ENCODE assay signal across 15 cellular contexts in the genomic region with DNA sequence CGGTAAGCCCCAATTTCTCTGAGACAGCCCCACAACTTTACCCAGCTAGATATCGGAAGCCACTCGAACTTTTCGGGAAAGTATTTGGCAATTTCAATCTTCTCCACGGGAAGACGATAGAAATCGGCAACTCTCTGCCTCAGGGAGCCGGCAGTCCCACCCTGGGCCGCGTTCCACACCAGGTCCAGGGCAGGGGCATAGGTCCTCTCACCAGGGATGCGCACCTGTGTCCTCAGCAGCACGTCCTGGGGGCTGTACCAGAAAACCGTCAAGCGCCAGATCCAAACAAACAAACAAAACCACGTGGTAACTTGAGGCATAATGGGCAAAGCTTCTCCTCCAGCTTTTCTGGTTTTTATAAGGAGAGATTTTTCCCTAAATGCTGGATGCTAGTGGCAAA.
DNase-seq lines count a peak whose midpoint lies in the region; ATAC-seq and TF ChIP-seq lines count a peak whose summit lies in the region.
"Had no signal": no experiment of that assay in that cellular context is flagged by ENCODE, and none has a peak within 500 bp of the region (broad histone marks: within the 10 kb centered on the region; RNA-seq: fewer than 3 reads in every experiment).

No MANE protein-coding gene starts in this region.

- intact Hi-C loops in IMR-90 (cut with micrococcal nuclease), result no loop called here
- intact Hi-C loops in ascending aorta (cut with DNase I), result loop anchor here (5.0 to 10.0 kb wide), 3 partner anchors 43 to 82 kb away; a partner anchor contains a TSS
- intact Hi-C loops in lower lobe of right lung (cut with DNase I), result no loop called here
- intact Hi-C loops in OCI-LY7 (cut with micrococcal nuclease; ENCODE audit: unreplicated experiment), result loop anchor here (10.0 kb wide), 2 partner anchors 149 to 349 kb away; a partner anchor contains a TSS
- intact Hi-C loops in lower leg skin (cut with DNase I; ENCODE audit: low total_unique reads), result no loop called here

- BruUV-seq in IMR-90 (replicated peaks; lab: Mats Ljungman, UMichigan), result no TSS peak
- no TSS peak for BruUV-seq in OCI-LY7 (replicated peaks; lab: Mats Ljungman, UMichigan)

- no peak overlapping the region for H2AFZ ChIP-seq in IMR-90 (replicated peaks; ENCODE audit: low read length, poor library complexity)
- no peak overlapping the region for H2AFZ ChIP-seq in OCI-LY7 (ENCODE audit: low read length)

- H3K9me2 ChIP-seq in OCI-LY7 (ENCODE audit: insufficient read depth, low read length), result no peaks in the 10 kb centered on the region

- H3K56ac ChIP-seq in IMR-90 (ENCODE audit: extremely low read depth, insufficient read depth, low read length), result no peak overlapping the region

- H3K4me1 ChIP-seq in IMR-90 (ENCODE audit: control insufficient read depth, insufficient read depth, low read length) (peaks cover 20% of the 10 kb centered on the region), ascending aorta (peaks cover 7 to 54% of the 10 kb centered on the region in 2 donors), lower lobe of right lung (peaks cover 19% of the 10 kb centered on the region), OCI-LY7 (ENCODE audit: insufficient read depth, low read length, poor library complexity, severe bottlenecking) (no peaks in the 10 kb centered on the region)

- H2BK20ac ChIP-seq in IMR-90 (ENCODE audit: low read depth, low read length), result peak overlapping the region; percentile 88

- no peak for TF ChIP-seq POLR2A in IMR-90 (IDR thresholded peaks at IDR 0.05; ENCODE audit: low read depth, low read length)
- no peak for TF ChIP-seq POLR2A in lower leg skin (IDR thresholded peaks at IDR 0.05)

- TF ChIP-seq RAD21 in IMR-90 (IDR thresholded peaks at IDR 0.05; ENCODE audit: low read length), result no peak

- H3K79me2 ChIP-seq in OCI-LY7 (ENCODE audit: insufficient read depth, low read depth, low read length), result no peaks in the 10 kb centered on the region

- no peak overlapping the region for H3K18ac ChIP-seq in IMR-90 (ENCODE audit: low read depth, low read length)

- H4K91ac ChIP-seq in IMR-90 (ENCODE audit: insufficient read depth, low read depth, low read length), result peak overlapping the region; percentile 91

- no peaks in the 10 kb centered on the region for H3K27me3 Mint-ChIP-seq in type B pancreatic cell

- WGBS in IMR-90 (ENCODE audit: extremely low coverage in 2 of 2, insufficient read length in 1 of 2), 2 experiments, result 95% methylated on average over 3 of the region's 15 CpGs; no CpG with 5 or more reads in 1 of the 2 experiments
- WGBS in lower leg skin, 2 donors, result 93 to 94% methylated on average over 15 of the region's 15 CpGs

- H3K27ac ChIP-seq in IMR-90 (ENCODE audit: insufficient read depth, low read length), result no peak overlapping the region
- peak overlapping the region; percentile 64 to 82 for H3K27ac ChIP-seq in ascending aorta
- peak overlapping the region; percentile 78 for H3K27ac ChIP-seq in lower lobe of right lung
- no peak overlapping the region for H3K27ac ChIP-seq in OCI-LY7 (ENCODE audit: low read depth, low read length, poor library complexity, severe bottlenecking)

- H3K9me3 Mint-ChIP-seq in type B pancreatic cell, result no peaks in the 10 kb centered on the region

- H3K9me1 ChIP-seq in IMR-90 (ENCODE audit: insufficient read depth, low read length), result peaks cover 18% of the 10 kb centered on the region

- H3K79me1 ChIP-seq in IMR-90 (ENCODE audit: low read depth in 1 of 2, low read length in 2 of 2), result peaks cover 0 to 4% of the 10 kb centered on the region in 2 experiments; a peak in 1 of 4 replicates

- H3K4me3 ChIP-seq in IMR-90 (ENCODE audit: insufficient read depth, low read depth, low read length), result no peak overlapping the region
- no peak overlapping the region for H3K4me3 ChIP-seq in ascending aorta
- no peak overlapping the region for H3K4me3 ChIP-seq in lower lobe of right lung
- no peak overlapping the region for H3K4me3 ChIP-seq in OCI-LY7 (ENCODE audit: low read depth, low read length, poor library complexity, severe bottlenecking)
- no peak overlapping the region for H3K4me3 ChIP-seq in lower leg skin (ENCODE audit: low read depth, poor library complexity, severe bottlenecking)

- CTCF ChIA-PET in IMR-90 (lab: Yijun Ruan, JAX) (interaction anchor here (0.6 kb wide), 1 partner anchor 39 kb away, joined by 3 read pairs; no protein-coding TSS in a partner anchor), OCI-LY7 (lab: Charles Lee; ENCODE audit: unreplicated experiment) (no interaction called here)

- H3K9me3 ChIP-seq in IMR-90 (ENCODE audit: control insufficient read depth, insufficient read depth, low read length) (no peaks in the 10 kb centered on the region), ascending aorta (no peaks in the 10 kb centered on the region), lower lobe of right lung (no peaks in the 10 kb centered on the region), OCI-LY7 (ENCODE audit: low read length) (no peaks in the 10 kb centered on the region)

- no peak overlapping the region for H3K4me3 Mint-ChIP-seq in type B pancreatic cell

- H3K4me1 Mint-ChIP-seq in type B pancreatic cell (ENCODE audit: unreplicated experiment), result peaks cover 16% of the 10 kb centered on the region

- TF ChIP-seq CTCF in IMR-90 (conservative IDR thresholded peaks at IDR 0.05; ENCODE audit: low read depth, low read length), result no peak
- TF ChIP-seq CTCF in ascending aorta (IDR thresholded peaks at IDR 0.05), result no peak
- TF ChIP-seq CTCF in lower lobe of right lung (IDR thresholded peaks at IDR 0.05), result no peak
- TF ChIP-seq CTCF in type B pancreatic cell (conservative IDR thresholded peaks at IDR 0.05), result no peak
- no peak for TF ChIP-seq CTCF in OCI-LY7 (conservative IDR thresholded peaks at IDR 0.05; ENCODE audit: low read length)
- TF ChIP-seq CTCF in lower leg skin (IDR thresholded peaks at IDR 0.05), result no peak

- no peak overlapping the region for H3K4me2 ChIP-seq in IMR-90 (ENCODE audit: low read depth, low read length)
- no peak overlapping the region for H3K4me2 ChIP-seq in OCI-LY7 (ENCODE audit: low read length)

- H3K23ac ChIP-seq in IMR-90 (ENCODE audit: low read depth, low read length), result no peak overlapping the region

- no peak overlapping the region for H3K14ac ChIP-seq in IMR-90 (replicated peaks; ENCODE audit: low read depth, low read length)

- no peak overlapping the region; a peak in 1 of 4 replicates for H4K8ac ChIP-seq in IMR-90 (ENCODE audit: low read depth in 2 of 2, low read length in 2 of 2)

- DNase-seq in IMR-90, result no peak
- no peak for DNase-seq in ascending aorta (ENCODE audit: low spot score in 2 of 2)
- no peak for DNase-seq in lower lobe of right lung
- DNase-seq in type B pancreatic cell (ENCODE audit: extremely low spot score, unreplicated experiment), result no peak
- no peak for DNase-seq in KBM-7
- DNase-seq in OCI-LY7 (ENCODE audit: low spot score), result no peak
- no peak for DNase-seq in lower leg skin (ENCODE audit: low spot score in 2 of 2)
- no peak for DNase-seq in C1 segment of cervical spinal cord (lab: John Stamatoyannopoulos, UW)
- DNase-seq: DMS153, EL, HCEC 1CT, NCI-H1436 treated with DMSO at 0.1 percent for 48 hours, NCI-H2081, NCI-H524, RPMI8226 had no signal

- peak overlapping the region; percentile 93 for H2BK120ac ChIP-seq in IMR-90 (ENCODE audit: low read depth, low read length)

- H3K27me3 ChIP-seq in IMR-90 (ENCODE audit: control insufficient read depth, insufficient read depth, low read length) (no peaks in the 10 kb centered on the region), ascending aorta (no peaks in the 10 kb centered on the region), lower lobe of right lung (ENCODE audit: low read depth) (no peaks in the 10 kb centered on the region)

- no peak overlapping the region for H2AK9ac ChIP-seq in IMR-90 (replicated peaks; ENCODE audit: low read depth, low read length, poor library complexity)

- H3K36me3 Mint-ChIP-seq in type B pancreatic cell, result peaks cover 26% of the 10 kb centered on the region

- ATAC-seq in IMR-90 (ENCODE audit: low read depth) (no peak), lower lobe of right lung (no peak)

- H4K5ac ChIP-seq in IMR-90 (ENCODE audit: low read depth, low read length), result no peak overlapping the region

- peak overlapping the region; percentile 59 for H3K27ac Mint-ChIP-seq in type B pancreatic cell

- H4K20me1 ChIP-seq in IMR-90 (ENCODE audit: insufficient read depth, low read length) (no peaks in the 10 kb centered on the region; the same call in 1 of the 2 replicates), OCI-LY7 (ENCODE audit: insufficient read depth, low read length) (no peaks in the 10 kb centered on the region)

- POLR2A ChIA-PET in IMR-90 (lab: Charles Lee; ENCODE audit: unreplicated experiment), result no interaction called here
- POLR2A ChIA-PET in OCI-LY7 (lab: Charles Lee), result interaction anchor here (0.7 kb wide), 1 partner anchor 530 kb away, joined by 5 read pairs; no protein-coding TSS in a partner anchor

- H3K36me3 ChIP-seq in IMR-90 (ENCODE audit: control insufficient read depth, insufficient read depth, low read length) (peaks cover 17% of the 10 kb centered on the region), ascending aorta (peaks cover 2 to 16% of the 10 kb centered on the region in 2 donors), lower lobe of right lung (peaks cover 77% of the 10 kb centered on the region), OCI-LY7 (ENCODE audit: insufficient read depth, low read length) (no peaks in the 10 kb centered on the region)

- H2AK5ac ChIP-seq in IMR-90 (ENCODE audit: low read depth, low read length), result peak overlapping the region; percentile 88

- peak overlapping the region; percentile 76; the same call in 1 of the 3 replicates for H2BK15ac ChIP-seq in IMR-90 (ENCODE audit: low read depth, low read length)

- H3K9ac ChIP-seq in IMR-90 (ENCODE audit: low read depth, low read length), result no peak overlapping the region

- in situ Hi-C loops in IMR-90 (cut with MboI; ENCODE audit: low sequenced_read_pairs), result no loop called here
- in situ Hi-C loops in KBM-7 (cut with MboI; ENCODE audit: low pct_unique_long_range_greater_than_20kb, low sequenced_read_pairs), result no loop called here

- peak overlapping the region; percentile 93 for H3K4ac ChIP-seq in IMR-90 (ENCODE audit: low read depth, low read length)

- peak overlapping the region; percentile 10 for H2BK5ac ChIP-seq in IMR-90 (ENCODE audit: low read depth, low read length, poor library complexity, severe bottlenecking)

- dilution Hi-C loops in IMR-90 (cut with HindIII; ENCODE audit: low sequenced_read_pairs, unreplicated experiment), result no loop called here

TF ChIP-seq in IMR-90, 13 proteins besides CTCF, POLR2A, EP300 and RAD21 (continues in another document):
- TF ChIP-seq NFE2L2 (IDR thresholded peaks at IDR 0.05; ENCODE audit: low read depth, low read length) (no peak), MAZ (IDR thresholded peaks at IDR 0.05; ENCODE audit: borderline replicate concordance, low read depth, low read length) (no peak), FOS (IDR thresholded peaks at IDR 0.05; ENCODE audit: low read depth, low read length) (no peak), MXI1 (IDR thresholded peaks at IDR 0.05; ENCODE audit: borderline replicate concordance, low read depth, low read length) (no peak)

Comparison
In these comparisons a context has a peak if more than half of its experiments do, and no peak if none do; other contexts are left out.
1. H3K27ac ChIP-seq: peak in ascending aorta (2 of 2) and lower lobe of right lung (single experiment); none in IMR-90 (single experiment) and OCI-LY7 (single experiment).
2. intact Hi-C loops: an anchor here in ascending aorta (5.0 to 10.0 kb wide) and OCI-LY7 (10.0 kb wide); none called in IMR-90, lower lobe of right lung and lower leg skin.